Comparison of ENCODE assay signal across 13 cellular contexts in the genomic region with DNA sequence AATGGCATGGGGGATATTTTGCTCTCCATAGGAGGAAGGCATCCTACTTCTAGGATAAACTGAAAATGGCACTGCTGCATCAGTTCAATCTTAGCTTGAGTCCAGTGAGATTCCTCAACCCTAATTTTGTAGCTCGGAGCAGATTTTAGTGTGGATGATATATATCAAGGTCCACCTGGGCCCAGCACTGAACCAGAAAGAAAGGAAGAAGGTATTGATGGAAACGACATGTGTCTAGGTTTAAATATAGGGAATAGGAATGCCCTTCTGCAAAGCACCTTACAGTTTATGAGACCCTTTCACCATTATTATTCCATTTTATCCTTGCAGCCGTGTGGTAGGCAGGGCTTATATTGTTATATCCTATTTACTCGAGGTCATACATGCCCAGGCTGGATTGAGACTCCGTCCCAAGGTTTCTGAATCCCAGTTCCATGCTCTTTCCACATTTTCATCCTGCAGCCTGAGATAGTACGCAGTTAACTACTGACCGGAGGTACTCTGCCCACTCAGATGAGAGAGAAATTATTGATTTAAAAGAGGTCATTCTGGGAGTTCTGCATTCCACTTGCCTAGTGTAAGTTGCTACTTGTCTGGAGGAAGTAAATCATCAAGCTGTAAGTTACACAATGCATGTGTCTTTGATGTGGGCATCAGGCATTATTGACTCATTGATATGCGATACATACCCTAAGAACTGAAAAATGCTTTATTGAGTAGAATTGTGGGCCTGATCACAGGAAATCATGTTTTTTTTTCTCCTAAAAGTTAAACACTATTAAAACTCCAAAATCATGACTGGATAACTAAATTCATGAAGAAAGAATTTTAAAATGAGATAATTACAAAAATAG. TPM values are rescaled to one million over a fixed set of nuclear protein-coding genes. Genes with fewer than 3 reads are reported as not detected.
DNase-seq lines count a peak whose midpoint lies in the region; ATAC-seq and TF ChIP-seq lines count a peak whose summit lies in the region.
"Had no signal": no experiment of that assay in that cellular context is flagged by ENCODE, and none has a peak within 500 bp of the region (broad histone marks: within the 10 kb centered on the region; RNA-seq: fewer than 3 reads in every experiment).

No MANE protein-coding gene starts in this region.

- no peak for TF ChIP-seq CTCF in AG04450 (IDR thresholded peaks at IDR 0.05; ENCODE audit: low read depth, low read length)

- no peaks in the 10 kb centered on the region for H3K27me3 ChIP-seq in AG04450 (ENCODE audit: control insufficient read depth, insufficient read depth, low read length)

- no peaks in the 10 kb centered on the region for H3K9me3 Mint-ChIP-seq in activated naive CD8-positive, alpha-beta T cell treated with anti-CD3 and anti-CD28 coated beads for 36 hours
- H3K9me3 Mint-ChIP-seq: activated T-cell treated with anti-CD3 and anti-CD28 coated beads, Interleukin-2, amount 50 U/mL, for 72 hours; T-helper 1 cell treated with Interleukin-12 subunit alpha and Interleukin-12 subunit beta and Interleukin-4 antibody, amounts not matched to agents 30 μg/mL and 1 μg/mL, for 36 hours had no signal

- ATAC-seq in HG03196 (IDR thresholded peaks at IDR 0.05; ENCODE audit: unreplicated experiment) = no peak
- ATAC-seq: activated T-cell treated with anti-CD3 and anti-CD28 coated beads, Interleukin-2, amount 50 U/mL, for 72 hours had no signal

- no peak overlapping the region for H3K4me3 Mint-ChIP-seq in activated naive CD8-positive, alpha-beta T cell treated with anti-CD3 and anti-CD28 coated beads for 36 hours
- H3K4me3 Mint-ChIP-seq: activated T-cell treated with anti-CD3 and anti-CD28 coated beads, Interleukin-2, amount 50 U/mL, for 72 hours; T-helper 1 cell treated with Interleukin-12 subunit alpha and Interleukin-12 subunit beta and Interleukin-4 antibody, amounts not matched to agents 30 μg/mL and 1 μg/mL, for 36 hours had no signal

- H3K4me1 Mint-ChIP-seq in activated naive CD8-positive, alpha-beta T cell treated with anti-CD3 and anti-CD28 coated beads for 36 hours = no peaks in the 10 kb centered on the region

- no peaks in the 10 kb centered on the region for H3K9me3 ChIP-seq in AG04450 (ENCODE audit: control insufficient read depth, insufficient read depth, low read length)

- H3K36me3 Mint-ChIP-seq in activated naive CD8-positive, alpha-beta T cell treated with anti-CD3 and anti-CD28 coated beads for 36 hours = no peaks in the 10 kb centered on the region

- H3K4me3 ChIP-seq in AG04450 (ENCODE audit: low read depth, low read length) = no peak overlapping the region

- CTCF ChIA-PET in AG04450 (lab: Charles Lee) = interaction anchor here (1.4 kb wide), 1 partner anchor 592 kb away, joined by 9 read pairs; no protein-coding TSS in a partner anchor

- H3K27me3 Mint-ChIP-seq in activated naive CD8-positive, alpha-beta T cell treated with anti-CD3 and anti-CD28 coated beads for 36 hours = peaks cover 41% of the 10 kb centered on the region

- POLR2A ChIA-PET in AG04450 (lab: Yijun Ruan, JAX) = interaction anchor here (0.7 to 1.3 kb wide), 3 partner anchors 47 to 733 kb away, joined by 3 to 4 read pairs (median 4); partner anchors contain the start of gene KRTAP1-1

- H3K27ac ChIP-seq in AG04450 (ENCODE audit: low read depth, low read length) = peak overlapping the region; percentile 71
- no peak overlapping the region for H3K27ac ChIP-seq in caudate nucleus (ENCODE audit: low read depth, low read length)
- H3K27ac ChIP-seq: C4-2B had no signal

- peak; percentile 96 for DNase-seq in AG04450 (ENCODE audit: low read depth, low spot score)
- DNase-seq in HS-5 (ENCODE audit: low read depth) = peak; percentile 96
- peak; percentile 82 for DNase-seq in amniotic stem cell (lab: John Stamatoyannopoulos, UW)
- DNase-seq in iris pigment epithelial cell (ENCODE audit: low read depth) = peak; percentile 99
- DNase-seq in DMS79 treated with DMSO at 0.1 percent for 48 hours (lab: John Stamatoyannopoulos, UW) = no peak
- no peak for DNase-seq in caudate nucleus (lab: John Stamatoyannopoulos, UW)
- DNase-seq in activated naive CD8-positive, alpha-beta T cell treated with anti-CD3 and anti-CD28 coated beads for 36 hours = no peak
- DNase-seq: activated T-cell treated with anti-CD3 and anti-CD28 coated beads, Interleukin-2, amount 50 U/mL, for 72 hours; effector CD8-positive, alpha-beta T cell; NCI-H2171 had no signal

- no peak overlapping the region for H3K27ac Mint-ChIP-seq in activated naive CD8-positive, alpha-beta T cell treated with anti-CD3 and anti-CD28 coated beads for 36 hours
- H3K27ac Mint-ChIP-seq: activated T-cell treated with anti-CD3 and anti-CD28 coated beads, Interleukin-2, amount 50 U/mL, for 72 hours; T-helper 1 cell treated with Interleukin-12 subunit alpha and Interleukin-12 subunit beta and Interleukin-4 antibody, amounts not matched to agents 30 μg/mL and 1 μg/mL, for 36 hours had no signal

RNA-seq across cellular contexts. Expression of gene KRT39, which starts 10.1 kb away (rescaled TPM):
- 0.11 TPM in 1 of 2 replicates, not detected in the other for polyA plus RNA-seq in AG04450 (2011; rRNA removed)
- polyA minus RNA-seq in AG04450 (2011; rRNA and poly(A)+ RNA removed) = not detected in 2 replicates
- total RNA-seq in activated naive CD8-positive, alpha-beta T cell treated with anti-CD3 and anti-CD28 coated beads for 36 hours = not detected
- total RNA-seq: activated T-cell treated with anti-CD3 and anti-CD28 coated beads, Interleukin-2, amount 50 U/mL, for 72 hours had no signal

RNA-seq across cellular contexts. Expression of gene KRT23, which starts 19.2 kb away (rescaled TPM):
- polyA plus RNA-seq in AG04450 (2011; rRNA removed) = 0.06 TPM in 1 of 2 replicates, not detected in the other
- polyA minus RNA-seq in AG04450 (2011; rRNA and poly(A)+ RNA removed) = 0.14 TPM in 1 of 2 replicates, not detected in the other
- total RNA-seq in activated naive CD8-positive, alpha-beta T cell treated with anti-CD3 and anti-CD28 coated beads for 36 hours = not detected
- total RNA-seq: activated T-cell treated with anti-CD3 and anti-CD28 coated beads, Interleukin-2, amount 50 U/mL, for 72 hours had no signal

RNA-seq across cellular contexts. Expression of gene KRT40, which starts 27.5 kb away (rescaled TPM):
- polyA plus RNA-seq in AG04450 (2011; rRNA removed) = not detected in 2 replicates
- polyA minus RNA-seq in AG04450 (2011; rRNA and poly(A)+ RNA removed) = not detected in 2 replicates
- total RNA-seq in activated naive CD8-positive, alpha-beta T cell treated with anti-CD3 and anti-CD28 coated beads for 36 hours = not detected
- total RNA-seq: activated T-cell treated with anti-CD3 and anti-CD28 coated beads, Interleukin-2, amount 50 U/mL, for 72 hours had no signal

RNA-seq across cellular contexts. Expression of gene KRTAP3-3, which starts 37.3 kb away (rescaled TPM):
- polyA plus RNA-seq in AG04450 (2011; rRNA removed) = not detected in 2 replicates
- not detected in 2 replicates for polyA minus RNA-seq in AG04450 (2011; rRNA and poly(A)+ RNA removed)
- not detected for total RNA-seq in activated naive CD8-positive, alpha-beta T cell treated with anti-CD3 and anti-CD28 coated beads for 36 hours
- total RNA-seq: activated T-cell treated with anti-CD3 and anti-CD28 coated beads, Interleukin-2, amount 50 U/mL, for 72 hours had no signal

RNA-seq across cellular contexts. Expression of gene KRTAP3-2, which starts 43.1 kb away (rescaled TPM):
- polyA plus RNA-seq in AG04450 (2011; rRNA removed) = not detected in 2 replicates
- polyA minus RNA-seq in AG04450 (2011; rRNA and poly(A)+ RNA removed) = not detected in 2 replicates
- total RNA-seq in activated naive CD8-positive, alpha-beta T cell treated with anti-CD3 and anti-CD28 coated beads for 36 hours = not detected
- total RNA-seq: activated T-cell treated with anti-CD3 and anti-CD28 coated beads, Interleukin-2, amount 50 U/mL, for 72 hours had no signal

Comparison
In these comparisons a context has a peak if more than half of its experiments do, and no peak if none do; other contexts are left out.
1. DNase-seq: peak in AG04450 (single experiment), HS-5 (single experiment), amniotic stem cell (single experiment) and iris pigment epithelial cell (single experiment); none in DMS79 treated with DMSO at 0.1 percent for 48 hours (single experiment), caudate nucleus (0 of 61) and activated naive CD8-positive, alpha-beta T cell treated with anti-CD3 and anti-CD28 coated beads for 36 hours (single experiment).